In the genomic region with DNA sequence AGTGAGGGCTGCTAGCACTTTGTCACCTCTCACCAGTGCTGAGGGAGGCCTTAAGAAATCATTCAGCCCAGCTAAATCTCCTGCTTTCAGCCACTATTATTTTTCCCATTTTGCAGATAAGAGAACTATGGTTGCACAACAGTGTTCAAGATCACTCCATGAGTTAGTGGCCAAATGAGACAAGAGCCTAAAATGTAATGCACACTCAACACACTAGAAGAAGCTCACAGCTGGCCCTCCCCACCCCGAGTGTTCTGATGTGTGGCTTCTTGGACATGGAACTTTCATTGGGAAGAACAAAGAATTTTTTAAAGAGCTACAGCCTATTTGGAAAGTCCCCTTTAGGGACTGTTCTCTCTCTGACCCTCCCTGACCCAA, we compare ENCODE assay signal across 29 cellular contexts. TPM values are rescaled to one million over a fixed set of nuclear protein-coding genes. Genes with fewer than 3 reads are reported as not detected.
"Had no signal": no experiment of that assay in that cellular context is flagged by ENCODE, and none has a peak within 500 bp of the region (broad histone marks: within the 10 kb centered on the region; RNA-seq: fewer than 3 reads in every experiment).

No MANE protein-coding gene starts in this region.

- H3K36me3 Mint-ChIP-seq: immature natural killer cell; stimulated activated naive B cell treated with anti-CD40 and anti-IgM and Interleukin-4, amounts not matched to agents 10 μg/mL and 1 μg/mL and 100 μg/mL, for 72 hours had no signal

- H3K27ac Mint-ChIP-seq: endodermal cell; immature natural killer cell; naive thymus-derived CD8-positive, alpha-beta T cell; stimulated activated naive B cell treated with anti-CD40 and anti-IgM and Interleukin-4, amounts not matched to agents 10 μg/mL and 1 μg/mL and 100 μg/mL, for 72 hours; stimulated activated naive CD8-positive, alpha-beta T cell treated with anti-CD3 and anti-CD28 coated beads, Interleukin-15, amount 100 ng/mL, for 72 hours had no signal

- ATAC-seq: gastrocnemius medialis; mucosa of descending colon; naive thymus-derived CD8-positive, alpha-beta T cell; psoas muscle; stimulated activated naive B cell treated with anti-CD40 and anti-IgM and Interleukin-4, amounts not matched to agents 10 μg/mL and 1 μg/mL and 100 μg/mL, for 72 hours; stimulated activated naive CD8-positive, alpha-beta T cell treated with anti-CD3 and anti-CD28 coated beads, Interleukin-15, amount 100 ng/mL, for 72 hours; upper lobe of right lung had no signal

- H3K4me1 Mint-ChIP-seq: endodermal cell; immature natural killer cell; naive thymus-derived CD8-positive, alpha-beta T cell; stimulated activated naive B cell treated with anti-CD40 and anti-IgM and Interleukin-4, amounts not matched to agents 10 μg/mL and 1 μg/mL and 100 μg/mL, for 72 hours; stimulated activated naive CD8-positive, alpha-beta T cell treated with anti-CD3 and anti-CD28 coated beads, Interleukin-15, amount 100 ng/mL, for 72 hours had no signal

- H3K27ac ChIP-seq: colonic mucosa, gastrocnemius medialis, neutrophil, psoas muscle, sigmoid colon, skin epidermis, testis, tibial nerve, upper lobe of right lung, vagina had no signal

- DNase-seq: colonic mucosa; effector CD4-positive, alpha-beta T cell; endodermal cell; gastrocnemius medialis; immature natural killer cell; mucosa of descending colon; naive thymus-derived CD8-positive, alpha-beta T cell; psoas muscle; retina; sigmoid colon; stimulated activated CD4-positive, alpha-beta T cell treated with anti-CD3 and anti-CD28 coated beads, Interleukin-2, amount 100 ng/mL, for 24 hours; stimulated activated CD4-positive, alpha-beta T cell treated with anti-CD3 and anti-CD28 coated beads, Interleukin-4, amount 100 ng/mL, for 4 hours; stimulated activated naive B cell treated with anti-CD40 and anti-IgM and Interleukin-4, amounts not matched to agents 10 μg/mL and 1 μg/mL and 100 μg/mL, for 72 hours; stimulated activated naive CD8-positive, alpha-beta T cell treated with anti-CD3 and anti-CD28 coated beads, Interleukin-15, amount 100 ng/mL, for 72 hours; testis; upper lobe of right lung had no signal

- H3K36me3 ChIP-seq: colonic mucosa, gastrocnemius medialis, neutrophil, sigmoid colon, tibial nerve, upper lobe of right lung, vagina had no signal

- H3K4me1 ChIP-seq: colonic mucosa, gastrocnemius medialis, psoas muscle, sigmoid colon, testis, tibial nerve, upper lobe of right lung, vagina had no signal

- FAIRE-seq: endothelial cell of umbilical vein, keratinocyte had no signal

- H3K4me3 Mint-ChIP-seq: endodermal cell; immature natural killer cell; naive thymus-derived CD8-positive, alpha-beta T cell; stimulated activated naive B cell treated with anti-CD40 and anti-IgM and Interleukin-4, amounts not matched to agents 10 μg/mL and 1 μg/mL and 100 μg/mL, for 72 hours; stimulated activated naive CD8-positive, alpha-beta T cell treated with anti-CD3 and anti-CD28 coated beads, Interleukin-15, amount 100 ng/mL, for 72 hours had no signal

- H3K9me3 ChIP-seq: colonic mucosa, gastrocnemius medialis, mucosa of descending colon, neutrophil, psoas muscle, sigmoid colon, testis, upper lobe of right lung, vagina had no signal

- H3K27me3 Mint-ChIP-seq: stimulated activated naive CD8-positive, alpha-beta T cell treated with anti-CD3 and anti-CD28 coated beads, Interleukin-15, amount 100 ng/mL, for 72 hours had no signal

- H3K4me3 ChIP-seq: colonic mucosa, gastrocnemius medialis, mucosa of descending colon, psoas muscle, sigmoid colon, skin epidermis, testis, tibial nerve, upper lobe of right lung, vagina had no signal

- H3K27me3 ChIP-seq: colonic mucosa, gastrocnemius medialis, neutrophil, sigmoid colon, testis, tibial nerve, upper lobe of right lung, vagina had no signal

RNA-seq across cellular contexts. Expression of a gene that starts 44.1 kb away (rescaled TPM):
- total RNA-seq: colonic mucosa; dermis microvascular lymphatic vessel endothelial cell; endodermal cell; endothelial cell of umbilical vein; fibroblast of villous mesenchyme; gastrocnemius medialis; lower leg skin; mucosa of descending colon; naive thymus-derived CD8-positive, alpha-beta T cell; osteoblast; psoas muscle; sigmoid colon; subcutaneous adipose tissue; tibial nerve; upper lobe of right lung; vagina had no signal
- polyA plus RNA-seq: endothelial cell of umbilical vein; esophagus; immature natural killer cell; keratinocyte; naive thymus-derived CD8-positive, alpha-beta T cell; neural cell; psoas muscle; sigmoid colon had no signal

RNA-seq across cellular contexts. Expression of a gene that starts 54.3 kb away (rescaled TPM):
- polyA plus RNA-seq: keratinocyte had no signal
